ENCODE assay signal across 8 cellular contexts in the genomic region with DNA sequence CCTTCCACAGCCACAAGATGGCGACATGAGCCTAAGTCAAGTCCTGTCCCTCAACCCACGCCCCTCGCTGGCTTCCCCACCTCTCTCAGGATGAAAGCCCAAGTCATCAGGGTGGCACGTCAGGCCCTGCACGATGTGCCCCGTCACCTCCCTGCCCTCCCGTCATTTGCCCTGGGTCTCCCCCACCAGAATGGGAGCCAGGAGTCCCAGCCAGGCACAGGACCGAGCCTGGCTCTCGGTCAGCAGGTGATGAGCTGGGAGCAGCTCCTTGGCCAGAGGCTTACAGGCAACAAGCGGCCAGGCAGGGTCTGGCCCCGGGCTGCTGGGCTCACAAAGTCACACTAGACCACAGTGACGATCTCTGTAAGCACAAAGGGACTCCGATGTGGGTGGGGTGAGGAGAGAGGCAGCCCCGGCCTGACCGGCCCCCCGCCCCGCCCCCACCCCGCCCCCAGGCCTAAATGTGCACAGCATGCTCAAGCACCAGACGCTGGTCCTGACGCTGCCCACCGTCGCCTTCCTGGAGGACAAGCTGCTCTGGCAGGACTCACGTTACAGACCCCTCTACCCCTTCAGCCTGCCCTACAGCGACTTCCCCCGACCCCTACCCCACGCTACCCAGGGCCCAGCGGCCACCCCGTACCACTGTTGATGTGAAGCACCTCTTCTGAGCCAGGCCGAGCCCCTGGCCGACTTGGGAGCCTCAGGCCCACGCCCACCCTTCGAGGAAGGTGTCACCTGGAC. TPM values are rescaled to one million over a fixed set of nuclear protein-coding genes. Genes with fewer than 3 reads are reported as not detected.
DNase-seq lines count a peak whose midpoint lies in the region; ATAC-seq and TF ChIP-seq lines count a peak whose summit lies in the region.

No MANE protein-coding gene starts in this region.

- no peaks in the 10 kb centered on the region for H3F3A ChIP-seq in MM.1S (ENCODE audit: insufficient read depth, low read length)

- no peak overlapping the region for H2BK5ac ChIP-seq in trophoblast cell (ENCODE audit: low read depth, low read length, poor library complexity)

- no peak overlapping the region for H3K14ac ChIP-seq in trophoblast cell (ENCODE audit: low read length)

- H3K36me3 ChIP-seq in DND-41 (ENCODE audit: insufficient read depth, low read length) (peaks cover 44% of the 10 kb centered on the region), MM.1S (replicated peaks; ENCODE audit: insufficient read depth, low read length) (peaks cover 1% of the 10 kb centered on the region; the same call in 1 of the 2 replicates), trophoblast cell (ENCODE audit: control insufficient read depth in 1 of 2, insufficient read depth in 2 of 2, low read length in 2 of 2) (peaks cover 31 to 44% of the 10 kb centered on the region in 2 experiments), tibial nerve (peaks cover 2 to 58% (median 12%) of the 10 kb centered on the region in 3 donors)

- H4K8ac ChIP-seq in trophoblast cell (ENCODE audit: low read depth, low read length), result no peak overlapping the region

- H3K4me3 ChIP-seq in DND-41 (ENCODE audit: low read depth in 1 of 2, low read length in 2 of 2), result no peak overlapping the region
- H3K4me3 ChIP-seq in MM.1S (ENCODE audit: low read length), result no peak overlapping the region
- no peak overlapping the region for H3K4me3 ChIP-seq in trophoblast cell (ENCODE audit: low read depth, low read length)
- H3K4me3 ChIP-seq in tibial nerve, result no peak overlapping the region

- no peaks in the 10 kb centered on the region for H3K9me2 ChIP-seq in MM.1S (replicated peaks; ENCODE audit: insufficient read depth, low read length)

- TF ChIP-seq CTCF in DND-41 (IDR thresholded peaks at IDR 0.05; ENCODE audit: borderline replicate concordance, extremely low read depth, low read length, poor library complexity, severe bottlenecking) (peak; percentile 83), MM.1S (IDR thresholded peaks at IDR 0.05; ENCODE audit: low read length) (peak; percentile 68), tibial nerve (IDR thresholded peaks at IDR 0.05) (peak; percentile 57 to 73 (median 70))

- H2AK5ac ChIP-seq in trophoblast cell (ENCODE audit: low read length), result no peak overlapping the region

- TF ChIP-seq POLR2A in tibial nerve (IDR thresholded peaks at IDR 0.05), result no peak

- no peaks in the 10 kb centered on the region for H3K27me3 ChIP-seq in DND-41 (ENCODE audit: insufficient read depth, low read length, poor library complexity)
- no peaks in the 10 kb centered on the region for H3K27me3 ChIP-seq in MM.1S (replicated peaks; ENCODE audit: insufficient read depth, low read length)
- no peaks in the 10 kb centered on the region for H3K27me3 ChIP-seq in trophoblast cell (ENCODE audit: insufficient read depth, low read length)
- no peaks in the 10 kb centered on the region for H3K27me3 ChIP-seq in tibial nerve

- no peak overlapping the region for H3K4ac ChIP-seq in trophoblast cell (ENCODE audit: low read depth, low read length)

- no peaks in the 10 kb centered on the region for H3K9me3 ChIP-seq in DND-41 (ENCODE audit: insufficient read depth, low read length, severe bottlenecking)
- H3K9me3 ChIP-seq in MM.1S (replicated peaks; ENCODE audit: insufficient read depth, low read length), result no peaks in the 10 kb centered on the region
- no peaks in the 10 kb centered on the region for H3K9me3 ChIP-seq in trophoblast cell (ENCODE audit: insufficient read depth, low read depth, low read length)
- no peaks in the 10 kb centered on the region for H3K9me3 ChIP-seq in tibial nerve

- WGBS in trophoblast cell (ENCODE audit: extremely low coverage, insufficient coverage, insufficient read length), result no CpG with 5 or more reads among the region's 32 CpGs
- WGBS in tibial nerve, 2 donors, result 51 to 56% methylated on average over 26 to 29 of the region's 32 CpGs

- H3K4me2 ChIP-seq in DND-41 (ENCODE audit: insufficient read depth, low read length) (no peak overlapping the region), MM.1S (ENCODE audit: low read depth, low read length) (no peak overlapping the region), trophoblast cell (ENCODE audit: low read length) (no peak overlapping the region)

- DNase-seq in DND-41 (peak; percentile 93), MM.1S (peak; percentile 81), SK-N-DZ (ENCODE audit: low spot score) (peak; percentile 88), glomerular endothelial cell (ENCODE audit: extremely low read depth, low read depth, low spot score) (peak; percentile 67), trophoblast cell (peak; percentile 84 to 97), tibial nerve (ENCODE audit: low spot score in 2 of 2) (peak; percentile 81 to 95)
- DNase-seq in activated gamma-delta T cell treated with anti-CD3 and anti-CD28 coated beads, Interleukin-2, amount 50 U/mL, for 16 hours (ENCODE audit: low read depth), result peak; percentile 86

- H3K27ac ChIP-seq in DND-41 (ENCODE audit: low read length) (no peak overlapping the region), MM.1S (ENCODE audit: low read length) (no peak overlapping the region), trophoblast cell (ENCODE audit: low read depth, low read length) (no peak overlapping the region), tibial nerve (no peak overlapping the region)

- no peaks in the 10 kb centered on the region for H3K79me1 ChIP-seq in trophoblast cell (ENCODE audit: low read length)

- no peak overlapping the region for H3K23ac ChIP-seq in trophoblast cell (ENCODE audit: low read length)

- TF ChIP-seq EP300 in tibial nerve (IDR thresholded peaks at IDR 0.05), result no peak

- peaks cover 1% of the 10 kb centered on the region; the same call in 1 of the 2 replicates for H3K4me1 ChIP-seq in DND-41 (ENCODE audit: insufficient read depth, low read length)
- H3K4me1 ChIP-seq in MM.1S (ENCODE audit: low read length), result no peaks in the 10 kb centered on the region
- H3K4me1 ChIP-seq in trophoblast cell (ENCODE audit: control insufficient read depth in 1 of 2, insufficient read depth in 2 of 2, low read length in 2 of 2), result no peaks in the 10 kb centered on the region
- H3K4me1 ChIP-seq in tibial nerve, result peaks cover 0 to 4% (median 0%) of the 10 kb centered on the region in 4 donors

- no peak overlapping the region for H3K9ac ChIP-seq in DND-41 (ENCODE audit: low read depth, low read length)
- H3K9ac ChIP-seq in MM.1S (ENCODE audit: low read length), result no peak overlapping the region
- H3K9ac ChIP-seq in trophoblast cell (ENCODE audit: low read length), result no peak overlapping the region

- H3K79me2 ChIP-seq in DND-41 (ENCODE audit: insufficient read depth, low read length), result peaks cover 2% of the 10 kb centered on the region; the same call in 1 of the 2 replicates
- peaks cover 9% of the 10 kb centered on the region for H3K79me2 ChIP-seq in MM.1S (ENCODE audit: low read length)
- no peaks in the 10 kb centered on the region for H3K79me2 ChIP-seq in trophoblast cell (ENCODE audit: control insufficient read depth, insufficient read depth, low read length, poor library complexity)

- no peak overlapping the region for H4K91ac ChIP-seq in trophoblast cell (ENCODE audit: low read depth, low read length)

- no peak overlapping the region for H2BK120ac ChIP-seq in trophoblast cell (ENCODE audit: insufficient read depth, low read length, poor library complexity)

- H4K12ac ChIP-seq in trophoblast cell (ENCODE audit: low read depth, low read length), result no peak overlapping the region

- H4K20me1 ChIP-seq in DND-41 (ENCODE audit: insufficient read depth, low read length) (peaks cover 8% of the 10 kb centered on the region; the same call in 1 of the 2 replicates), MM.1S (ENCODE audit: insufficient read depth, low read length) (no peaks in the 10 kb centered on the region)

- no peak overlapping the region for H2AFZ ChIP-seq in DND-41 (ENCODE audit: low read depth, low read length)
- no peak overlapping the region for H2AFZ ChIP-seq in MM.1S (ENCODE audit: low read length)
- no peak overlapping the region for H2AFZ ChIP-seq in trophoblast cell (ENCODE audit: insufficient read depth, low read length, poor library complexity)

- no peak overlapping the region for H2BK12ac ChIP-seq in trophoblast cell (ENCODE audit: low read length)

- H3K18ac ChIP-seq in trophoblast cell (ENCODE audit: low read length), result no peak overlapping the region

- peak; percentile 85 for ATAC-seq in DND-41 (ENCODE audit: insufficient read depth, low read depth)
- no peak for ATAC-seq in HG02610 (IDR thresholded peaks at IDR 0.05; ENCODE audit: unreplicated experiment)

RNA-seq across cellular contexts. Expression of a gene that starts 7.3 kb away (rescaled TPM):
- polyA plus RNA-seq in SK-N-DZ (2014; cell fraction: cytosol; rRNA removed), result 112 and 129 TPM in 2 replicates
- polyA plus RNA-seq in SK-N-DZ (2014; cell fraction: nucleus; rRNA removed), result 104 and 119 TPM in 2 replicates
- total RNA-seq in glomerular endothelial cell (68.0 and 68.1 TPM in 2 replicates), tibial nerve (10 to 100 TPM; 37.9 to 83.1 (median 47.8) TPM)
- 36.6 and 36.8 TPM in 2 replicates for polyA plus RNA-seq in trophoblast cell (2013)

RNA-seq across cellular contexts. Expression of a gene that starts 11.6 kb away (rescaled TPM):
- 0.16 TPM in 1 of 2 replicates, not detected in the other for polyA plus RNA-seq in SK-N-DZ (2014; cell fraction: cytosol; rRNA removed)
- not detected in 2 replicates for polyA plus RNA-seq in SK-N-DZ (2014; cell fraction: nucleus; rRNA removed)
- total RNA-seq in glomerular endothelial cell (139 and 564 TPM in 2 replicates), tibial nerve (10 to 100 TPM; 14.7 to 50.1 (median 43.1) TPM)
- polyA plus RNA-seq in trophoblast cell (2013), result 1.5 and 1.7 TPM in 2 replicates

RNA-seq across cellular contexts. Expression of a gene that starts 27.4 kb away (rescaled TPM):
- polyA plus RNA-seq in SK-N-DZ (2014; cell fraction: cytosol; rRNA removed), result not detected in 2 replicates
- polyA plus RNA-seq in SK-N-DZ (2014; cell fraction: nucleus; rRNA removed), result not detected in 2 replicates
- total RNA-seq in glomerular endothelial cell (1.8 TPM in 1 of 2 replicates, not detected in the other), tibial nerve (1 to 10 TPM in 1 of 4 donors, not detected in 3; 1.3 TPM)
- polyA plus RNA-seq in trophoblast cell (2013), result 0.03 and 0.07 TPM in 2 replicates

RNA-seq across cellular contexts. Expression of a gene that starts 28.2 kb away (rescaled TPM):
- 6.4 and 6.8 TPM in 2 replicates for polyA plus RNA-seq in SK-N-DZ (2014; cell fraction: cytosol; rRNA removed)
- 1.7 and 2.3 TPM in 2 replicates for polyA plus RNA-seq in SK-N-DZ (2014; cell fraction: nucleus; rRNA removed)
- 1.8 and 3.4 TPM in 2 replicates for total RNA-seq in glomerular endothelial cell
- 20.2 and 22.2 TPM in 2 replicates for polyA plus RNA-seq in trophoblast cell (2013)
- 10 to 100 TPM; 11.6 to 13.3 (median 12.2) TPM for total RNA-seq in tibial nerve

RNA-seq across cellular contexts. Expression of a gene that starts 30.4 kb away (rescaled TPM):
- polyA plus RNA-seq in SK-N-DZ (2014; cell fraction: cytosol; rRNA removed), result 1.6 and 4.8 TPM in 2 replicates
- polyA plus RNA-seq in SK-N-DZ (2014; cell fraction: nucleus; rRNA removed), result 7.7 and 13.4 TPM in 2 replicates
- total RNA-seq in glomerular endothelial cell (0.06 TPM in 1 of 2 replicates, not detected in the other), tibial nerve (1 to 10 TPM in 2 of 4 donors, under 1 TPM in 2; 0.21 to 2.7 (median 0.93) TPM)
- 0.15 and 0.17 TPM in 2 replicates for polyA plus RNA-seq in trophoblast cell (2013)
